9 cellular contexts compared by ENCODE assay signal in the genomic region with DNA sequence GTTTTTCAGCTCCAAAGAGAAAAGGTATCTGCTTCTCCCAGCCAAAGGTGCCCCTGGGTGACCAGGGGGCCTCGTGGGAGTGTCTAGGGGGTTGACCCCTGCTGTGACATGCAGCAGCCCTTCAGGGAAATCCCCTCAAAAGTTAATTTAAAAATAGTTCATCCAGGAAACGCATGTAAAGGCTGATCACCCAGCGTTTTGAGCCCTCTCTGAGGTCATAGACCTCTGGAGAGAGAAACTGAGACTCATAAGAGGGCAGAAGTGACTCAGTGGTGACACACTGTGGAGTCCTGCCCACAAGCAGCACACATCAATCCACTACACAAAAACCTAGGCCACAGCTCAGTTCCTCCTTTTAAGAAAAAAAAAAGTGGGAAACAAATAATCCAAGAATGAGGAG. TPM values are rescaled to one million over a fixed set of nuclear protein-coding genes. Genes with fewer than 3 reads are reported as not detected.
A peak's percentile ranks its signal among the peaks of the same experiment; 100 is the strongest.
DNase-seq lines count a peak whose midpoint lies in the region; ATAC-seq, FAIRE-seq and TF ChIP-seq lines count a peak whose summit lies in the region.
"Had no signal": no experiment of that assay in that cellular context is flagged by ENCODE, and none has a peak within 500 bp of the region (broad histone marks: within the 10 kb centered on the region; RNA-seq: fewer than 3 reads in every experiment).

No MANE protein-coding gene starts in this region.

- no peak for ATAC-seq in foreskin keratinocyte

- no peak overlapping the region for H3K27ac ChIP-seq in foreskin keratinocyte
- H3K27ac ChIP-seq: esophagus squamous epithelium had no signal

- H3K36me3 Mint-ChIP-seq in activated T-helper 2 cell treated with anti-CD3 and anti-CD28 coated beads, Interferon-gamma antibody, Interleukin-2, Interleukin-4, amounts not matched to agents 10 μg/mL and 5 μg/mL and 100 μg/mL, durations not matched to agents 14 hours and 24 hours and 36 hours (ENCODE audit: low read depth), result peaks cover 11% of the 10 kb centered on the region

- peaks cover 21% of the 10 kb centered on the region for H3K27me3 ChIP-seq in foreskin keratinocyte
- H3K27me3 ChIP-seq: esophagus squamous epithelium had no signal

- intact Hi-C loops in activated T-helper 2 cell treated with anti-CD3 and anti-CD28 coated beads, Interferon-gamma antibody, Interleukin-2, Interleukin-4, amounts not matched to agents 10 μg/mL and 5 μg/mL and 100 μg/mL, durations not matched to agents 14 hours and 24 hours and 36 hours (cut with micrococcal nuclease), result no loop called here
- intact Hi-C loops in posterior vena cava (cut with DNase I), result no loop called here

- no peak for TF ChIP-seq CTCF in foreskin keratinocyte (conservative IDR thresholded peaks at IDR 0.05)

- peak; percentile 92 for FAIRE-seq in GM18507 (lab: Jason Lieb, UNC)

- peaks cover 41% of the 10 kb centered on the region for H3K9me3 Mint-ChIP-seq in activated T-helper 2 cell treated with anti-CD3 and anti-CD28 coated beads, Interferon-gamma antibody, Interleukin-2, Interleukin-4, amounts not matched to agents 10 μg/mL and 5 μg/mL and 100 μg/mL, durations not matched to agents 14 hours and 24 hours and 36 hours

- DNase-seq in GM18507 (ENCODE audit: extremely low spot score, insufficient read length, low read depth) (no peak), MV-4-11 (lab: John Stamatoyannopoulos, UW) (peak; percentile 60), OCI-M2 (lab: John Stamatoyannopoulos, UW; ENCODE audit: unreplicated experiment) (no peak), posterior vena cava (ENCODE audit: low spot score) (no peak), foreskin keratinocyte (no peak)
- DNase-seq in activated T-helper 2 cell treated with anti-CD3 and anti-CD28 coated beads, Interferon-gamma antibody, Interleukin-2, Interleukin-4, amounts not matched to agents 10 μg/mL and 5 μg/mL and 100 μg/mL, durations not matched to agents 14 hours and 24 hours and 36 hours (ENCODE audit: low spot score), result no peak
- peak; percentile 72 for DNase-seq in stimulated activated CD4-positive, alpha-beta T cell treated with anti-CD3 and anti-CD28 coated beads, Interleukin-4, amount 100 ng/mL, for 24 hours
- DNase-seq in central memory CD4-positive, alpha-beta T cell, result no peak
- DNase-seq: esophagus squamous epithelium had no signal

- no peak overlapping the region for H3K4me3 Mint-ChIP-seq in activated T-helper 2 cell treated with anti-CD3 and anti-CD28 coated beads, Interferon-gamma antibody, Interleukin-2, Interleukin-4, amounts not matched to agents 10 μg/mL and 5 μg/mL and 100 μg/mL, durations not matched to agents 14 hours and 24 hours and 36 hours (ENCODE audit: low read depth)

- peaks cover 15% of the 10 kb centered on the region for H3K4me1 Mint-ChIP-seq in activated T-helper 2 cell treated with anti-CD3 and anti-CD28 coated beads, Interferon-gamma antibody, Interleukin-2, Interleukin-4, amounts not matched to agents 10 μg/mL and 5 μg/mL and 100 μg/mL, durations not matched to agents 14 hours and 24 hours and 36 hours (ENCODE audit: low read depth)

- peaks cover 1% of the 10 kb centered on the region for H3K27me3 Mint-ChIP-seq in activated T-helper 2 cell treated with anti-CD3 and anti-CD28 coated beads, Interferon-gamma antibody, Interleukin-2, Interleukin-4, amounts not matched to agents 10 μg/mL and 5 μg/mL and 100 μg/mL, durations not matched to agents 14 hours and 24 hours and 36 hours (ENCODE audit: low read depth)

- H3K27ac Mint-ChIP-seq in activated T-helper 2 cell treated with anti-CD3 and anti-CD28 coated beads, Interferon-gamma antibody, Interleukin-2, Interleukin-4, amounts not matched to agents 10 μg/mL and 5 μg/mL and 100 μg/mL, durations not matched to agents 14 hours and 24 hours and 36 hours, result peak overlapping the region; percentile 72

- no peaks in the 10 kb centered on the region for H3K4me1 ChIP-seq in foreskin keratinocyte
- H3K4me1 ChIP-seq: esophagus squamous epithelium had no signal

RNA-seq across cellular contexts. Expression of gene GAL3ST2, which starts 11.9 kb away (rescaled TPM):
- 1.3 and 1.9 TPM in 2 replicates for total RNA-seq in activated T-helper 2 cell treated with anti-CD3 and anti-CD28 coated beads, Interferon-gamma antibody, Interleukin-2, Interleukin-4, amounts not matched to agents 10 μg/mL and 5 μg/mL and 100 μg/mL, durations not matched to agents 14 hours and 24 hours and 36 hours
- total RNA-seq in posterior vena cava (not detected), foreskin keratinocyte (not detected in 2 replicates)
- polyA plus RNA-seq in foreskin keratinocyte, result not detected in 2 replicates

RNA-seq across cellular contexts. Expression of gene NEU4, which starts 20.4 kb away (rescaled TPM):
- 3.2 and 3.9 TPM in 2 replicates for total RNA-seq in activated T-helper 2 cell treated with anti-CD3 and anti-CD28 coated beads, Interferon-gamma antibody, Interleukin-2, Interleukin-4, amounts not matched to agents 10 μg/mL and 5 μg/mL and 100 μg/mL, durations not matched to agents 14 hours and 24 hours and 36 hours
- total RNA-seq in posterior vena cava, result under 1 TPM in 1 of 2 donors, not detected in 1; 0.38 TPM
- not detected in 2 replicates for total RNA-seq in foreskin keratinocyte
- not detected in 2 replicates for polyA plus RNA-seq in foreskin keratinocyte
- total RNA-seq: esophagus squamous epithelium had no signal

RNA-seq across cellular contexts. Expression of gene D2HGDH, which starts 54.1 kb away (rescaled TPM):
- total RNA-seq in activated T-helper 2 cell treated with anti-CD3 and anti-CD28 coated beads, Interferon-gamma antibody, Interleukin-2, Interleukin-4, amounts not matched to agents 10 μg/mL and 5 μg/mL and 100 μg/mL, durations not matched to agents 14 hours and 24 hours and 36 hours, result 36.5 and 39.9 TPM in 2 replicates
- total RNA-seq in posterior vena cava (10 to 100 TPM; 12.4 to 18.8 TPM), foreskin keratinocyte (7.7 and 10.8 TPM in 2 replicates)
- 7.4 and 13.0 TPM in 2 replicates for polyA plus RNA-seq in foreskin keratinocyte

Comparison
In these comparisons a context has a peak if more than half of its experiments do, and no peak if none do; other contexts are left out.
1. DNase-seq: peak in MV-4-11 (single experiment) and stimulated activated CD4-positive, alpha-beta T cell treated with anti-CD3 and anti-CD28 coated beads, Interleukin-4, amount 100 ng/mL, for 24 hours (single experiment); none in GM18507 (single experiment), activated T-helper 2 cell treated with anti-CD3 and anti-CD28 coated beads, Interferon-gamma antibody, Interleukin-2, Interleukin-4, amounts not matched to agents 10 μg/mL and 5 μg/mL and 100 μg/mL, durations not matched to agents 14 hours and 24 hours and 36 hours (single experiment), OCI-M2 (single experiment), central memory CD4-positive, alpha-beta T cell (single experiment), posterior vena cava (single experiment) and foreskin keratinocyte (0 of 2).